ENCODE assay signal across 2 cellular contexts in the genomic region with DNA sequence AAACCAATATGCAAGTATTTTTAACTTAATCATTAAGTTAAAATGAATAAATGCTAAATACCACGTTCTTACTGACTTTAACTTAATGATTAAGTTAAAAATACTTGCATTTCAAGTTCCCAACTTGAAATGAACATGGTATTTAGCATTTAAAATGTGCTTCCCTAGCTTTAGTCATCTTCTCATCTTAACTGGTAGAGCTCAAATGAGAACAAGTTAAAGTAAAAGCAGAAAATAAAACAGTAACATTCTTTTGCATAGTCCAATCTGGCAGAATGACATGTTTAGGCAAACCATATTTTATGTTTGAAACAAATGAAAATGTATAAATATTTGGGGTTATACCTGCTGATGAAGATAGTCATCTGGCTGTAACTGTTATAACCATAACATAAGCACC.
TF ChIP-seq lines count a peak whose summit lies in the region.

No MANE protein-coding gene starts in this region.

TF ChIP-seq in IMR-90, 13 proteins besides CTCF, POLR2A, EP300 and RAD21:
- no peak for TF ChIP-seq RFX5 (IDR thresholded peaks at IDR 0.05; ENCODE audit: low read depth, low read length)
- TF ChIP-seq CEBPB (IDR thresholded peaks at IDR 0.05; ENCODE audit: low read depth, low read length), result no peak
- no peak for TF ChIP-seq RCOR1 (IDR thresholded peaks at IDR 0.05; ENCODE audit: insufficient replicate concordance, low read length)
- no peak for TF ChIP-seq MAFK (IDR thresholded peaks at IDR 0.05; ENCODE audit: low read depth, low read length)
- TF ChIP-seq, protein P1, sequence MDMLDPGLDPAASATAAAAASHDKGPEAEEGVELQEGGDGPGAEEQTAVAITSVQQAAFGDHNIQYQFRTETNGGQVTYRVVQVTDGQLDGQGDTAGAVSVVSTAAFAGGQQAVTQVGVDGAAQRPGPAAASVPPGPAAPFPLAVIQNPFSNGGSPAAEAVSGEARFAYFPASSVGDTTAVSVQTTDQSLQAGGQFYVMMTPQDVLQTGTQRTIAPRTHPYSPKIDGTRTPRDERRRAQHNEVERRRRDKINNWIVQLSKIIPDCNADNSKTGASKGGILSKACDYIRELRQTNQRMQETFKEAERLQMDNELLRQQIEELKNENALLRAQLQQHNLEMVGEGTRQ (IDR thresholded peaks at IDR 0.05; ENCODE audit: low read depth, low read length), result no peak
- no peak for TF ChIP-seq SMC3 (IDR thresholded peaks at IDR 0.05; ENCODE audit: low read depth, low read length)
- TF ChIP-seq CHD1 (IDR thresholded peaks at IDR 0.05; ENCODE audit: low read depth, low read length), result no peak
- TF ChIP-seq MAZ (IDR thresholded peaks at IDR 0.05; ENCODE audit: borderline replicate concordance, low read depth, low read length), result no peak
- TF ChIP-seq NFE2L2 (IDR thresholded peaks at IDR 0.05; ENCODE audit: low read depth, low read length), result no peak
- no peak for TF ChIP-seq BHLHE40 (IDR thresholded peaks at IDR 0.05; ENCODE audit: low read depth, low read length)
- TF ChIP-seq, protein P2, sequence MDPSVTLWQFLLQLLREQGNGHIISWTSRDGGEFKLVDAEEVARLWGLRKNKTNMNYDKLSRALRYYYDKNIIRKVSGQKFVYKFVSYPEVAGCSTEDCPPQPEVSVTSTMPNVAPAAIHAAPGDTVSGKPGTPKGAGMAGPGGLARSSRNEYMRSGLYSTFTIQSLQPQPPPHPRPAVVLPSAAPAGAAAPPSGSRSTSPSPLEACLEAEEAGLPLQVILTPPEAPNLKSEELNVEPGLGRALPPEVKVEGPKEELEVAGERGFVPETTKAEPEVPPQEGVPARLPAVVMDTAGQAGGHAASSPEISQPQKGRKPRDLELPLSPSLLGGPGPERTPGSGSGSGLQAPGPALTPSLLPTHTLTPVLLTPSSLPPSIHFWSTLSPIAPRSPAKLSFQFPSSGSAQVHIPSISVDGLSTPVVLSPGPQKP (IDR thresholded peaks at IDR 0.05; ENCODE audit: borderline replicate concordance, low read depth, low read length), result no peak

TF ChIP-seq in endothelial cell of umbilical vein, 7 proteins besides CTCF, POLR2A, EP300 and RAD21:
- TF ChIP-seq JUN (IDR thresholded peaks at IDR 0.05; ENCODE audit: borderline replicate concordance, insufficient read depth, insufficient read length, low read depth), result no peak
- TF ChIP-seq POLR2AphosphoS5 (IDR thresholded peaks at IDR 0.05; ENCODE audit: insufficient read depth, low read depth, low read length), result no peak
